In the genomic region with DNA sequence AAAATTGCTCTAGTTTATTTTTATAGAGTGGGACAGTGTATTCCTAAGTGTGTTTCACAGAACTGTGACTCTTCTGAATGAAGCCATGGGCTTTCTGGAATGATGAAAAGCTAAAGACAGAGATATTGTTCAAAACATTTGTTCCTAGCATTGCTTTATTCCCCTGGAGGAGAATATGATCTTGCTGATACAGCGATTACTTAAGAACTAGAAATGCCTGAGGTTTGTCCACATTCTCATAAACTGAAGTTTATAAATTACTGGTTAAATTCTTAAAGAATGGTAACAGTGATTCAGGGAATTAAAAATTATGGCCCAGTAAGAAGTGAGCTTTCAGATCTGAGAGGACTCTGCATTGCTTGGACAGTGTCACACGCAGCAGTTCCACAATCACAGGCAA, we compare ENCODE assay signal across 21 cellular contexts.
"Had no signal": no experiment of that assay in that cellular context is flagged by ENCODE, and none has a peak within 500 bp of the region (broad histone marks: within the 10 kb centered on the region; RNA-seq: fewer than 3 reads in every experiment).

No MANE protein-coding gene starts in this region.

- ATAC-seq: activated CD4-positive, alpha-beta T cell treated with anti-CD3 and anti-CD28 coated beads for 36 hours; activated naive CD4-positive, alpha-beta T cell treated with anti-CD3 and anti-CD28 coated beads, Interleukin-2, amount 50 U/mL, for 72 hours; body of pancreas; naive thymus-derived CD8-positive, alpha-beta T cell; psoas muscle; stimulated activated naive CD8-positive, alpha-beta T cell treated with anti-CD3 and anti-CD28 coated beads, Interleukin-15, amount 100 ng/mL, for 72 hours had no signal

- H3K27ac ChIP-seq: adrenal gland, body of pancreas, dorsolateral prefrontal cortex, epithelial cell of prostate, hepatocyte, psoas muscle, right lobe of liver, testis, upper lobe of left lung had no signal

- H3K4me3 ChIP-seq: adrenal gland, body of pancreas, dorsolateral prefrontal cortex, hepatocyte, psoas muscle, right lobe of liver, testis, upper lobe of left lung had no signal

- H3K4me1 Mint-ChIP-seq: activated CD4-positive, alpha-beta T cell treated with anti-CD3 and anti-CD28 coated beads for 36 hours; naive thymus-derived CD8-positive, alpha-beta T cell; stimulated activated naive CD8-positive, alpha-beta T cell treated with anti-CD3 and anti-CD28 coated beads, Interleukin-15, amount 100 ng/mL, for 72 hours had no signal

- H3K9me3 ChIP-seq: adrenal gland, body of pancreas, psoas muscle, right lobe of liver, testis, upper lobe of left lung had no signal

- H2AFZ ChIP-seq: hepatocyte had no signal

- H3K4me2 ChIP-seq: hepatocyte had no signal

- H3K27me3 ChIP-seq: adrenal gland, body of pancreas, dorsolateral prefrontal cortex, hepatocyte, right lobe of liver, testis, upper lobe of left lung had no signal

- H3K27ac Mint-ChIP-seq: activated CD4-positive, alpha-beta T cell treated with anti-CD3 and anti-CD28 coated beads for 36 hours; activated naive CD4-positive, alpha-beta T cell treated with anti-CD3 and anti-CD28 coated beads, Interleukin-2, amount 50 U/mL, for 72 hours; naive thymus-derived CD8-positive, alpha-beta T cell; stimulated activated naive CD8-positive, alpha-beta T cell treated with anti-CD3 and anti-CD28 coated beads, Interleukin-15, amount 100 ng/mL, for 72 hours had no signal

- H3K27me3 Mint-ChIP-seq: activated CD4-positive, alpha-beta T cell treated with anti-CD3 and anti-CD28 coated beads for 36 hours; stimulated activated naive CD8-positive, alpha-beta T cell treated with anti-CD3 and anti-CD28 coated beads, Interleukin-15, amount 100 ng/mL, for 72 hours had no signal

- H3K36me3 ChIP-seq: adrenal gland, right lobe of liver, upper lobe of left lung had no signal

- DNase-seq: activated CD4-positive, alpha-beta T cell treated with anti-CD3 and anti-CD28 coated beads for 36 hours; activated CD4-positive, alpha-beta T cell treated with anti-CD3 and anti-CD28 coated beads, Interleukin-2, amount 50 U/mL, for 48 hours; activated gamma-delta T cell treated with Interleukin-2 at 50 U/mL for 16 hours; adrenal gland; body of pancreas; dorsolateral prefrontal cortex; foreskin fibroblast; mesendoderm; naive thymus-derived CD8-positive, alpha-beta T cell; psoas muscle; right lobe of liver; small intestine; stimulated activated CD4-positive, alpha-beta T cell treated with anti-CD3 and anti-CD28 coated beads, Interleukin-15, amount 100 ng/mL, for 24 hours; stimulated activated CD4-positive, alpha-beta T cell treated with anti-CD3 and anti-CD28 coated beads, Interleukin-2, amount 100 ng/mL, for 48 hours; stimulated activated naive CD8-positive, alpha-beta T cell treated with anti-CD3 and anti-CD28 coated beads, Interleukin-15, amount 100 ng/mL, for 72 hours; testis had no signal

- H3K4me3 Mint-ChIP-seq: activated CD4-positive, alpha-beta T cell treated with anti-CD3 and anti-CD28 coated beads for 36 hours; naive thymus-derived CD8-positive, alpha-beta T cell; stimulated activated naive CD8-positive, alpha-beta T cell treated with anti-CD3 and anti-CD28 coated beads, Interleukin-15, amount 100 ng/mL, for 72 hours had no signal

- H3K4me1 ChIP-seq: adrenal gland, body of pancreas, psoas muscle, right lobe of liver, testis, upper lobe of left lung had no signal

- FAIRE-seq: small intestine, TTC549 had no signal

- H3K79me2 ChIP-seq: hepatocyte had no signal
